18 cellular contexts compared by ENCODE assay signal in genomic region chr2:119085613-119086012, GRCh38.
A peak's percentile ranks its signal among the peaks of the same experiment; 100 is the strongest.
DNase-seq lines count a peak whose midpoint lies in the region; ATAC-seq and TF ChIP-seq lines count a peak whose summit lies in the region.
"Had no signal": no experiment of that assay in that cellular context is flagged by ENCODE, and none has a peak within 500 bp of the region (broad histone marks: within the 10 kb centered on the region; RNA-seq: fewer than 3 reads in every experiment).

No MANE protein-coding gene starts in this region.

- no peak overlapping the region for H3K4me3 ChIP-seq in fibroblast of villous mesenchyme (ENCODE audit: low read depth, low read length)
- H3K4me3 ChIP-seq: GM23248 had no signal

- DNase-seq in Daoy (ENCODE audit: low read depth) (peak; percentile 49), OCI-M1 (lab: John Stamatoyannopoulos, UW) (peak; percentile 18), fibroblast of villous mesenchyme (ENCODE audit: low read depth) (peak; percentile 32), myocyte (ENCODE audit: low read depth) (peak; percentile 47), activated gamma-delta T cell (lab: John Stamatoyannopoulos, UW) (no peak), NCI-H187 treated with DMSO at 0.1 percent for 48 hours (lab: John Stamatoyannopoulos, UW) (no peak), pons (ENCODE audit: low spot score) (no peak)
- DNase-seq: AML-193, DMS79 treated with DMSO at 0.1 percent for 48 hours, GDM1, GM23248, KBM-7, NCI-H1105, NCI-H1694 treated with DMSO at 0.1 percent for 48 hours, NCI-H446, Right ventricle myocardium superior had no signal

- no peak for ATAC-seq in GM18909 (IDR thresholded peaks at IDR 0.05; ENCODE audit: poor library complexity, unreplicated experiment)
- ATAC-seq: Panc1 had no signal

- no peak for TF ChIP-seq CTCF in fibroblast of villous mesenchyme (IDR thresholded peaks at IDR 0.05; ENCODE audit: insufficient read depth, low read depth, low read length)

Comparison
In these comparisons a context has a peak if more than half of its experiments do, and no peak if none do; other contexts are left out.
1. DNase-seq: peak in Daoy (single experiment), OCI-M1 (single experiment), fibroblast of villous mesenchyme (single experiment) and myocyte (single experiment); none in activated gamma-delta T cell (single experiment), NCI-H187 treated with DMSO at 0.1 percent for 48 hours (single experiment) and pons (single experiment).